ENCODE assay signal across 12 cellular contexts in genomic region chr16:81551821-81552304, GRCh38.
DNase-seq lines count a peak whose midpoint lies in the region; ATAC-seq lines count a peak whose summit lies in the region.
"Had no signal": no experiment of that assay in that cellular context is flagged by ENCODE, and none has a peak within 500 bp of the region (broad histone marks: within the 10 kb centered on the region; RNA-seq: fewer than 3 reads in every experiment).

No MANE protein-coding gene starts in this region.

- DNase-seq in NCI-H226 (peak; percentile 61), amniotic epithelial cell (ENCODE audit: low read depth) (peak; percentile 73), hepatic stellate cell (ENCODE audit: low spot score) (peak; percentile 52), sciatic nerve (ENCODE audit: low spot score) (no peak), NCI-H69 (lab: John Stamatoyannopoulos, UW) (no peak), H4 (ENCODE audit: low spot score) (no peak)
- DNase-seq: activated CD4-positive, CD25-positive, alpha-beta regulatory T cell treated with anti-CD3 and anti-CD28 coated beads, Interleukin-2, amount 50 U/mL, for 72 hours; effector CD4-positive, alpha-beta T cell; NCI-H2171 treated with DMSO at 0.1 percent for 48 hours; tibial artery had no signal

- intact Hi-C loops in sciatic nerve (cut with DNase I), result no loop called here

- ATAC-seq in sciatic nerve (peak; percentile 10), HG02970 (IDR thresholded peaks at IDR 0.05; ENCODE audit: low FRiP score, unreplicated experiment) (no peak), GM18907 (IDR thresholded peaks at IDR 0.05; ENCODE audit: unreplicated experiment) (no peak)

Comparison
In these comparisons a context has a peak if more than half of its experiments do, and no peak if none do; other contexts are left out.
1. DNase-seq: peak in NCI-H226 (single experiment), amniotic epithelial cell (single experiment) and hepatic stellate cell (single experiment); none in sciatic nerve (single experiment), NCI-H69 (single experiment) and H4 (single experiment).